ENCODE assay signal across 1 cellular context in genomic region chr5:57173318-57174127, GRCh38.
TF ChIP-seq lines count a peak whose summit lies in the region.

GPBP1 (plus strand) TSS chr5:57174059; CDS start chr5:57214131, 40,072 bp downstream.

TF ChIP-seq in K562, 482 proteins besides CTCF, POLR2A, EP300 and RAD21 (continued from another document and continues in another):
- no peak for TF ChIP-seq E4F1 (CRISPR knock-in tag; IDR thresholded peaks at IDR 0.05; ENCODE audit: borderline replicate concordance)
- peak; percentile 94 for TF ChIP-seq HMGN3 (IDR thresholded peaks at IDR 0.05; ENCODE audit: borderline replicate concordance, extremely low read depth, insufficient read length, low read depth, low read length)
- TF ChIP-seq EHMT2 (IDR thresholded peaks at IDR 0.05), result no peak; the same call in 1 of the 2 replicates
- TF ChIP-seq ZNF780A (CRISPR knock-in tag; IDR thresholded peaks at IDR 0.05), result no peak
- no peak for TF ChIP-seq PTRF (tag; IDR thresholded peaks at IDR 0.05)
- TF ChIP-seq ZBED1 (IDR thresholded peaks at IDR 0.05), result no peak
- TF ChIP-seq SIX5 (IDR thresholded peaks at IDR 0.05; ENCODE audit: borderline replicate concordance in 1 of 2, insufficient read depth in 1 of 2, low read depth in 1 of 2, low read length in 2 of 2), result no peak
- no peak for TF ChIP-seq ZNF778 (CRISPR knock-in tag; IDR thresholded peaks at IDR 0.05)
- peak; percentile 76 for TF ChIP-seq ZFX (CRISPR knock-in tag; IDR thresholded peaks at IDR 0.05)
- peak; percentile 84 for TF ChIP-seq CCNT2 (IDR thresholded peaks at IDR 0.05; ENCODE audit: borderline replicate concordance, extremely low read depth, insufficient read length, low read depth, low read length)
- no peak for TF ChIP-seq CCAR2 (IDR thresholded peaks at IDR 0.05; ENCODE audit: low read depth, low read length)
- no peak for TF ChIP-seq ZNF445 (CRISPR knock-in tag; IDR thresholded peaks at IDR 0.05; ENCODE audit: low read depth)
- no peak for TF ChIP-seq ZC3H11A (IDR thresholded peaks at IDR 0.05; ENCODE audit: low read depth, low read length)
- TF ChIP-seq ZNF77 (CRISPR knock-in tag; IDR thresholded peaks at IDR 0.05), result no peak
- no peak for TF ChIP-seq ZZZ3 (IDR thresholded peaks at IDR 0.05)
- TF ChIP-seq LARP7 (IDR thresholded peaks at IDR 0.05), result no peak
- no peak for TF ChIP-seq PURB (CRISPR knock-in tag; IDR thresholded peaks at IDR 0.05; ENCODE audit: low read depth)
- peak; percentile 53 for TF ChIP-seq HCFC1 (IDR thresholded peaks at IDR 0.05; ENCODE audit: low read depth, low read length)
- no peak for TF ChIP-seq ZNF197 (CRISPR knock-in tag; IDR thresholded peaks at IDR 0.05; ENCODE audit: low read depth)
- TF ChIP-seq FOSL1 (tag; conservative IDR thresholded peaks at IDR 0.05), result peak; percentile 48; the same call in 1 of the 2 replicates
- no peak; the same call in 1 of the 2 replicates for TF ChIP-seq NFRKB (IDR thresholded peaks at IDR 0.05; ENCODE audit: low read depth)
- TF ChIP-seq RBM14 (IDR thresholded peaks at IDR 0.05; ENCODE audit: borderline replicate concordance, insufficient read depth, low read depth, low read length), result 0 out of 2 replicates have a peak, but pooled peaks have one; percentile 25
- no peak for TF ChIP-seq NR2C2 (CRISPR knock-in tag; IDR thresholded peaks at IDR 0.05)
- TF ChIP-seq NR2C2 (tag; IDR thresholded peaks at IDR 0.05), result peak; percentile 45; the same call in 1 of the 2 replicates
- no peak for TF ChIP-seq PML (IDR thresholded peaks at IDR 0.05; ENCODE audit: low read length)
- TF ChIP-seq ZNF436 (CRISPR knock-in tag; IDR thresholded peaks at IDR 0.05), result no peak
- peak; percentile 69 for TF ChIP-seq MEIS2 (IDR thresholded peaks at IDR 0.05; ENCODE audit: partially characterized antibody)
- TF ChIP-seq KAT7 (CRISPR knock-in tag; IDR thresholded peaks at IDR 0.05; ENCODE audit: borderline replicate concordance), result no peak; the same call in 1 of the 2 replicates
- 0 out of 2 replicates have a peak, but pooled peaks have one; percentile 44 for TF ChIP-seq HDAC2 (IDR thresholded peaks at IDR 0.05)
- TF ChIP-seq VEZF1 (CRISPR knock-in tag; IDR thresholded peaks at IDR 0.05), result peak; percentile 95
- TF ChIP-seq HBP1 (CRISPR knock-in tag; IDR thresholded peaks at IDR 0.05), result no peak
- no peak for TF ChIP-seq FOXK2 (conservative IDR thresholded peaks at IDR 0.05 in 1 of 2, IDR thresholded peaks at IDR 0.05 in 1 of 2; ENCODE audit: low read depth in 2 of 2)
- TF ChIP-seq GATAD2A (IDR thresholded peaks at IDR 0.05), result 0 out of 2 replicates have a peak, but pooled peaks have one; percentile 25
- TF ChIP-seq RFX1 (IDR thresholded peaks at IDR 0.05), result no peak
- no peak for TF ChIP-seq HMG20B (CRISPR knock-in tag; IDR thresholded peaks at IDR 0.05)
- TF ChIP-seq KDM2B (CRISPR knock-in tag; IDR thresholded peaks at IDR 0.05), result no peak
- no peak for TF ChIP-seq IRF2 (CRISPR knock-in tag; IDR thresholded peaks at IDR 0.05)
- TF ChIP-seq ELF4 (CRISPR knock-in tag; IDR thresholded peaks at IDR 0.05), result no peak
- TF ChIP-seq DLX4 (CRISPR knock-in tag; IDR thresholded peaks at IDR 0.05), result no peak
- TF ChIP-seq SLC30A9 (CRISPR knock-in tag; IDR thresholded peaks at IDR 0.05), result no peak
- TF ChIP-seq YBX1 (IDR thresholded peaks at IDR 0.05), result no peak
- no peak for TF ChIP-seq GATA2 (CRISPR knock-in tag; IDR thresholded peaks at IDR 0.05)
- no peak for TF ChIP-seq ZNF384 (IDR thresholded peaks at IDR 0.05; ENCODE audit: low read depth, low read length)
- TF ChIP-seq MAZ (CRISPR knock-in tag; conservative IDR thresholded peaks at IDR 0.05 in 1 of 2, IDR thresholded peaks at IDR 0.05 in 1 of 2), result peak; percentile 91 to 94
- TF ChIP-seq CAMTA2 (CRISPR knock-in tag; conservative IDR thresholded peaks at IDR 0.05), result no peak
- TF ChIP-seq KAT2B (IDR thresholded peaks at IDR 0.05; ENCODE audit: low read depth, low read length), result no peak
- 0 out of 2 replicates have a peak, but pooled peaks have one; percentile 60 for TF ChIP-seq CC2D1A (IDR thresholded peaks at IDR 0.05)
- TF ChIP-seq TEAD1 (CRISPR knock-in tag; IDR thresholded peaks at IDR 0.05), result 0 out of 4 replicates have a peak, but pooled peaks of 1 of the 2 experiments have one; percentile 74
- peak; percentile 97 for TF ChIP-seq TAF1 (IDR thresholded peaks at IDR 0.05; ENCODE audit: control insufficient read depth, extremely low read depth, insufficient read depth, low read length, severe bottlenecking)
- peak; percentile 57; the same call in 1 of the 2 replicates for TF ChIP-seq XRCC5 (IDR thresholded peaks at IDR 0.05; ENCODE audit: low read depth, low read length)
- peak; percentile 92 for TF ChIP-seq DACH1 (IDR thresholded peaks at IDR 0.05; ENCODE audit: partially characterized antibody)
- no peak for TF ChIP-seq SIRT6 (IDR thresholded peaks at IDR 0.05; ENCODE audit: low read depth, low read length)
- TF ChIP-seq HMG20A (CRISPR knock-in tag; conservative IDR thresholded peaks at IDR 0.05), result no peak
- TF ChIP-seq SNRNP70 (optimal IDR thresholded peaks at IDR 0.05; ENCODE audit: low read depth, low read length), result no peak
- peak; percentile 56 to 95; a peak in 3 of 4 replicates for TF ChIP-seq SIN3A (IDR thresholded peaks at IDR 0.05; ENCODE audit: borderline replicate concordance in 2 of 2, control insufficient read depth in 1 of 2, low read depth in 2 of 2, low read length in 2 of 2)
- no peak for TF ChIP-seq ZNF143 (CRISPR knock-in tag; IDR thresholded peaks at IDR 0.05)
- peak; percentile 15; the same call in 1 of the 2 replicates for TF ChIP-seq CBX1 (IDR thresholded peaks at IDR 0.05; ENCODE audit: low read depth)
- TF ChIP-seq ZNF239 (CRISPR knock-in tag; IDR thresholded peaks at IDR 0.05), result no peak
- peak in 1 of 2 experiments; percentile 43; a peak in 1 of 4 replicates for TF ChIP-seq ARNT (IDR thresholded peaks at IDR 0.05)
- peak; percentile 89 for TF ChIP-seq CREB3L1 (IDR thresholded peaks at IDR 0.05; ENCODE audit: borderline replicate concordance, low read depth)
- TF ChIP-seq ZBTB9 (CRISPR knock-in tag; IDR thresholded peaks at IDR 0.05), result 0 out of 2 replicates have a peak, but pooled peaks have one; percentile 20
- TF ChIP-seq NFIC (IDR thresholded peaks at IDR 0.05), result peak; percentile 49; the same call in 1 of the 2 replicates
